ENCODE assay signal across 22 cellular contexts in genomic region chr16:49951568-49952195, GRCh38.
A peak's percentile ranks its signal among the peaks of the same experiment; 100 is the strongest.
DNase-seq lines count a peak whose midpoint lies in the region; FAIRE-seq and TF ChIP-seq lines count a peak whose summit lies in the region.
"Had no signal": no experiment of that assay in that cellular context is flagged by ENCODE, and none has a peak within 500 bp of the region (broad histone marks: within the 10 kb centered on the region; RNA-seq: fewer than 3 reads in every experiment).

No MANE protein-coding gene starts in this region.

- no peak overlapping the region for H3K4ac ChIP-seq in H9 (ENCODE audit: low read depth, low read length)
- no peak overlapping the region for H3K4ac ChIP-seq in mesendoderm (ENCODE audit: low read depth, low read length)

- no peak overlapping the region for H3T11ph ChIP-seq in H9 (ENCODE audit: low read length)

- DNase-seq in A673 (ENCODE audit: low spot score) (no peak), H9 (peak; percentile 54), astrocyte (ENCODE audit: low read depth) (no peak), mesendoderm (peak; percentile 33), immature natural killer cell (no peak), chondrocyte (ENCODE audit: low spot score) (no peak), endothelial cell (ENCODE audit: low spot score) (no peak), NCI-H2171 (lab: John Stamatoyannopoulos, UW) (no peak)
- DNase-seq: CD8-positive, alpha-beta memory T cell; DMS53; KG1; NCI-H1436 treated with DMSO at 0.1 percent for 48 hours; NCI-H2029; NCI-H2171 treated with DMSO at 0.1 percent for 48 hours; NCI-H446; NCI-H526 treated with DMSO at 0.1 percent for 48 hours; RPMI8226; SIG-M5 had no signal

- no peaks in the 10 kb centered on the region for H3K9me3 ChIP-seq in A673 (ENCODE audit: low read depth, low read length, poor library complexity, severe bottlenecking)
- H3K9me3 ChIP-seq in H9 (ENCODE audit: control insufficient read depth, low read depth, low read length), result no peaks in the 10 kb centered on the region
- H3K9me3 ChIP-seq in astrocyte (ENCODE audit: insufficient read depth, low read depth, low read length), result no peaks in the 10 kb centered on the region

- H4K5ac ChIP-seq in H9 (ENCODE audit: insufficient read length, low read depth, low read length) (no peak overlapping the region), mesendoderm (ENCODE audit: low read length) (no peak overlapping the region)

- H3K79me1 ChIP-seq in H9 (ENCODE audit: insufficient read depth, low read depth, low read length, poor library complexity, severe bottlenecking), result no peaks in the 10 kb centered on the region
- no peaks in the 10 kb centered on the region for H3K79me1 ChIP-seq in mesendoderm (ENCODE audit: low read length)

- H3K4me1 ChIP-seq in A673 (ENCODE audit: insufficient read depth, low read length, poor library complexity, severe bottlenecking) (no peaks in the 10 kb centered on the region), H9 (ENCODE audit: insufficient read depth, low read length) (no peaks in the 10 kb centered on the region), astrocyte (ENCODE audit: insufficient read depth, low read length) (peaks cover 2% of the 10 kb centered on the region), mesendoderm (ENCODE audit: control insufficient read depth, low read depth, low read length) (no peaks in the 10 kb centered on the region)

- H2AFZ ChIP-seq in H9 (ENCODE audit: low read length) (no peak overlapping the region), astrocyte (ENCODE audit: low read depth, low read length) (no peak overlapping the region)

- H2BK120ac ChIP-seq in H9 (ENCODE audit: low read depth, low read length, poor library complexity, severe bottlenecking) (no peak overlapping the region), mesendoderm (ENCODE audit: low read depth, low read length) (no peak overlapping the region)

- no peak overlapping the region for H3K9ac ChIP-seq in H9 (ENCODE audit: extremely low read depth, insufficient read length, low read length)
- H3K9ac ChIP-seq in astrocyte (ENCODE audit: low read length), result no peak overlapping the region
- H3K9ac ChIP-seq in mesendoderm (ENCODE audit: low read length), result no peak overlapping the region

- H3K18ac ChIP-seq in H9 (ENCODE audit: insufficient read length, low read depth, low read length) (no peak overlapping the region), mesendoderm (ENCODE audit: low read length) (no peak overlapping the region)

- H3K23ac ChIP-seq in H9 (ENCODE audit: insufficient read length, low read depth, low read length) (no peak overlapping the region), mesendoderm (ENCODE audit: low read length) (no peak overlapping the region)

- CTCF ChIA-PET in A673 (lab: Charles Lee), result interaction anchor here (0.6 kb wide), 1 partner anchor 264 kb away, joined by 4 read pairs; no protein-coding TSS in a partner anchor

- BruUV-seq in A673 (replicated peaks; lab: Mats Ljungman, UMichigan), result TSS peak; percentile 84

- H2BK15ac ChIP-seq in H9 (ENCODE audit: low read depth, low read length) (no peak overlapping the region), mesendoderm (replicated peaks; ENCODE audit: low read depth) (no peak overlapping the region)

- FAIRE-seq in astrocyte (lab: Jason Lieb, UNC), result no peak
- FAIRE-seq: GM12891, H54, HepG2 had no signal

- WGBS in H9 (ENCODE audit: extremely low coverage, insufficient read length, low lambda C conversion rate), result no CpG with 5 or more reads among the region's 16 CpGs
- no CpG with 5 or more reads among the region's 16 CpGs for WGBS in mesendoderm (ENCODE audit: extremely low coverage, insufficient coverage, low lambda C conversion rate)

- intact Hi-C loops in A673 (cut with micrococcal nuclease; ENCODE audit: unreplicated experiment), result no loop called here

- H3K56ac ChIP-seq in H9 (ENCODE audit: insufficient read length, low read depth, low read length) (no peak overlapping the region), mesendoderm (ENCODE audit: low read length) (no peak overlapping the region)

- no peak overlapping the region for H4K91ac ChIP-seq in H9 (ENCODE audit: insufficient read length, low read depth, low read length)

- H2AK5ac ChIP-seq in H9 (ENCODE audit: insufficient read length, low read length) (no peak overlapping the region), mesendoderm (ENCODE audit: low read length) (no peak overlapping the region)

- no peak overlapping the region for H3K27ac ChIP-seq in A673 (ENCODE audit: low read depth, low read length, poor library complexity, severe bottlenecking)
- H3K27ac ChIP-seq in H9 (ENCODE audit: insufficient read length, low read depth, low read length), result no peak overlapping the region
- no peak overlapping the region for H3K27ac ChIP-seq in astrocyte (ENCODE audit: low read depth, low read length)
- H3K27ac ChIP-seq in mesendoderm (ENCODE audit: low read depth, low read length), result no peak overlapping the region

- H3K4me2 ChIP-seq in H9 (ENCODE audit: insufficient read depth, insufficient read length, low read length), result no peak overlapping the region
- no peak overlapping the region for H3K4me2 ChIP-seq in astrocyte (ENCODE audit: low read length)
- H3K4me2 ChIP-seq in mesendoderm (ENCODE audit: low read length), result no peak overlapping the region

- no peaks in the 10 kb centered on the region for H3K79me2 ChIP-seq in H9 (ENCODE audit: insufficient read depth, low read length)
- H3K79me2 ChIP-seq in astrocyte (ENCODE audit: insufficient read depth, low read length), result no peaks in the 10 kb centered on the region
- no peaks in the 10 kb centered on the region for H3K79me2 ChIP-seq in mesendoderm (ENCODE audit: control insufficient read depth, insufficient read depth, low read length)

- no peaks in the 10 kb centered on the region for H3K36me3 ChIP-seq in A673 (ENCODE audit: insufficient read depth, low read length, poor library complexity, severe bottlenecking)
- H3K36me3 ChIP-seq in astrocyte (ENCODE audit: insufficient read depth, low read length), result no peaks in the 10 kb centered on the region
- H3K36me3 ChIP-seq in mesendoderm (ENCODE audit: control insufficient read depth, insufficient read depth, low read length), result no peaks in the 10 kb centered on the region

- H3K27me3 Mint-ChIP-seq in H9 (ENCODE audit: low read depth) (peaks cover 3% of the 10 kb centered on the region; the same call in 1 of the 2 replicates), astrocyte (ENCODE audit: low read depth, unreplicated experiment) (no peaks in the 10 kb centered on the region), immature natural killer cell (ENCODE audit: low read depth in 3 of 3) (peaks cover 5 to 7% (median 7%) of the 10 kb centered on the region in 3 donors), chondrocyte (ENCODE audit: low read depth) (no peaks in the 10 kb centered on the region), endothelial cell (ENCODE audit: unreplicated experiment) (no peaks in the 10 kb centered on the region)

- no peak overlapping the region for H2BK12ac ChIP-seq in H9 (ENCODE audit: insufficient read length, low read depth, low read length)

- H3K23me2 ChIP-seq in H9 (ENCODE audit: insufficient read length, low read depth, low read length, poor library complexity, severe bottlenecking), result no peaks in the 10 kb centered on the region

- no peaks in the 10 kb centered on the region; a peak in 2 of 5 replicates for H3K9me3 Mint-ChIP-seq in H9
- H3K9me3 Mint-ChIP-seq in astrocyte (ENCODE audit: unreplicated experiment), result peaks cover 1% of the 10 kb centered on the region
- H3K9me3 Mint-ChIP-seq in immature natural killer cell, result no peaks in the 10 kb centered on the region
- H3K9me3 Mint-ChIP-seq in chondrocyte (ENCODE audit: low read depth), result peaks cover 3% of the 10 kb centered on the region
- no peaks in the 10 kb centered on the region for H3K9me3 Mint-ChIP-seq in endothelial cell (ENCODE audit: unreplicated experiment)
- H3K9me3 Mint-ChIP-seq: CD8-positive, alpha-beta memory T cell; HFFc6 had no signal

- H3K14ac ChIP-seq in H9 (ENCODE audit: insufficient read depth, low read length), result no peak overlapping the region

- H3K4me3 ChIP-seq in A673 (ENCODE audit: low read depth, low read length, poor library complexity, severe bottlenecking) (no peak overlapping the region), astrocyte (ENCODE audit: insufficient read depth, low read depth, low read length) (no peak overlapping the region), mesendoderm (ENCODE audit: low read length) (no peak overlapping the region)

- H3K4me3 Mint-ChIP-seq in H9 (no peak overlapping the region), astrocyte (ENCODE audit: unreplicated experiment) (no peak overlapping the region), immature natural killer cell (no peak overlapping the region), chondrocyte (ENCODE audit: unreplicated experiment) (no peak overlapping the region), endothelial cell (ENCODE audit: unreplicated experiment) (no peak overlapping the region)
- H3K4me3 Mint-ChIP-seq: CD8-positive, alpha-beta memory T cell; HFFc6 had no signal

- TF ChIP-seq CTCF in A673 (conservative IDR thresholded peaks at IDR 0.05; ENCODE audit: low read depth, low read length) (no peak), H9 (conservative IDR thresholded peaks at IDR 0.05) (peak; percentile 22; the same call in 1 of the 3 replicates), astrocyte (IDR thresholded peaks at IDR 0.05; ENCODE audit: insufficient read depth, low read depth, low read length) (no peak), chondrocyte (IDR thresholded peaks at IDR 0.05) (no peak), endothelial cell (IDR thresholded peaks at IDR 0.05; ENCODE audit: unreplicated experiment) (no peak)

- H3K27me3 ChIP-seq in A673 (replicated peaks; ENCODE audit: insufficient read depth, low read depth, low read length, poor library complexity) (no peaks in the 10 kb centered on the region), H9 (ENCODE audit: insufficient read depth, low read length) (no peaks in the 10 kb centered on the region), astrocyte (ENCODE audit: insufficient read depth, low read length) (no peaks in the 10 kb centered on the region), mesendoderm (ENCODE audit: insufficient read depth, low read length, poor library complexity) (no peaks in the 10 kb centered on the region)

- H4K20me1 ChIP-seq in H9 (ENCODE audit: control insufficient read depth, insufficient read depth, insufficient read length) (no peaks in the 10 kb centered on the region), astrocyte (ENCODE audit: insufficient read depth, low read length) (no peaks in the 10 kb centered on the region)

- H4K8ac ChIP-seq in H9 (replicated peaks; ENCODE audit: insufficient read length, low read depth, low read length) (no peak overlapping the region), mesendoderm (ENCODE audit: low read depth, low read length) (no peak overlapping the region)

- H2BK20ac ChIP-seq in H9 (ENCODE audit: low read depth, low read length, poor library complexity, severe bottlenecking), result no peak overlapping the region

- H3K27ac Mint-ChIP-seq in H9 (no peak overlapping the region), astrocyte (ENCODE audit: unreplicated experiment) (peak overlapping the region; percentile 58), immature natural killer cell (no peak overlapping the region), chondrocyte (ENCODE audit: unreplicated experiment) (no peak overlapping the region), endothelial cell (ENCODE audit: unreplicated experiment) (no peak overlapping the region)
- H3K27ac Mint-ChIP-seq: CD8-positive, alpha-beta memory T cell; HFFc6 had no signal

- no peak overlapping the region for H2BK5ac ChIP-seq in H9 (ENCODE audit: insufficient read length, low read length)
- H2BK5ac ChIP-seq in mesendoderm (ENCODE audit: low read length), result no peak overlapping the region

- POLR2A ChIA-PET in A673 (lab: Charles Lee; ENCODE audit: low non-redundant PET), result no interaction called here

- H3K36me3 Mint-ChIP-seq in H9 (ENCODE audit: insufficient read depth in 1 of 3, low read depth in 3 of 3) (no peaks in the 10 kb centered on the region), astrocyte (ENCODE audit: low read depth, unreplicated experiment) (peaks cover 2% of the 10 kb centered on the region), immature natural killer cell (no peaks in the 10 kb centered on the region), chondrocyte (ENCODE audit: low read depth) (no peaks in the 10 kb centered on the region), endothelial cell (ENCODE audit: low read depth, unreplicated experiment) (no peaks in the 10 kb centered on the region)
- H3K36me3 Mint-ChIP-seq: CD8-positive, alpha-beta memory T cell had no signal

- H3K4me1 Mint-ChIP-seq in H9 (peaks cover 0 to 3% of the 10 kb centered on the region in 2 experiments; a peak in 1 of 4 replicates), astrocyte (ENCODE audit: low read depth, unreplicated experiment) (peaks cover 10% of the 10 kb centered on the region), immature natural killer cell (no peaks in the 10 kb centered on the region), chondrocyte (ENCODE audit: low read depth) (peaks cover 3% of the 10 kb centered on the region), endothelial cell (ENCODE audit: unreplicated experiment) (no peaks in the 10 kb centered on the region)
- H3K4me1 Mint-ChIP-seq: CD8-positive, alpha-beta memory T cell had no signal

Comparison
In these comparisons a context has a peak if more than half of its experiments do, and no peak if none do; other contexts are left out.
1. DNase-seq: peak in H9 (single experiment) and mesendoderm (single experiment); none in A673 (single experiment), astrocyte (single experiment), immature natural killer cell (0 of 3), chondrocyte (single experiment), endothelial cell (single experiment) and NCI-H2171 (single experiment).